ENCODE assay signal across 8 cellular contexts in genomic region chr6:3176562-3177355, GRCh38. TPM values are rescaled to one million over a fixed set of nuclear protein-coding genes. Genes with fewer than 3 reads are reported as not detected.
A peak's percentile ranks its signal among the peaks of the same experiment; 100 is the strongest.
DNase-seq lines count a peak whose midpoint lies in the region; ATAC-seq lines count a peak whose summit lies in the region.

No MANE protein-coding gene starts in this region.

- ATAC-seq in GM21447 (IDR thresholded peaks at IDR 0.05; ENCODE audit: unreplicated experiment) (no peak), HG03097 (IDR thresholded peaks at IDR 0.05; ENCODE audit: low FRiP score, unreplicated experiment) (no peak), HG03521 (IDR thresholded peaks at IDR 0.05; ENCODE audit: unreplicated experiment) (no peak)

- DNase-seq in GM04504 (ENCODE audit: low read depth) (peak; percentile 73), NCI-H69 (lab: John Stamatoyannopoulos, UW) (peak; percentile 76), amniotic stem cell (lab: John Stamatoyannopoulos, UW) (peak; percentile 68), myocyte (ENCODE audit: low read depth) (peak; percentile 84), C1 segment of cervical spinal cord (lab: John Stamatoyannopoulos, UW) (no peak)

RNA-seq across cellular contexts. Expression of gene TUBB2A, which starts 19.4 kb away (rescaled TPM):
- 328 and 370 TPM in 2 replicates for total RNA-seq in myocyte
- polyA plus RNA-seq in myocyte (2012) = 322 TPM

RNA-seq across cellular contexts. Expression of gene TUBB2B, which starts 50.7 kb away (rescaled TPM):
- total RNA-seq in myocyte = 112 and 114 TPM in 2 replicates
- polyA plus RNA-seq in myocyte (2012) = 71.2 TPM

RNA-seq across cellular contexts. Expression of gene BPHL, which starts 58.2 kb away (rescaled TPM):
- 28.7 and 32.9 TPM in 2 replicates for total RNA-seq in myocyte
- 27.2 TPM for polyA plus RNA-seq in myocyte (2012)

Comparison
In these comparisons a context has a peak if more than half of its experiments do, and no peak if none do; other contexts are left out.
1. DNase-seq: peak in GM04504 (single experiment), NCI-H69 (single experiment), amniotic stem cell (single experiment) and myocyte (single experiment); none in C1 segment of cervical spinal cord (0 of 14).